In the genomic region with DNA sequence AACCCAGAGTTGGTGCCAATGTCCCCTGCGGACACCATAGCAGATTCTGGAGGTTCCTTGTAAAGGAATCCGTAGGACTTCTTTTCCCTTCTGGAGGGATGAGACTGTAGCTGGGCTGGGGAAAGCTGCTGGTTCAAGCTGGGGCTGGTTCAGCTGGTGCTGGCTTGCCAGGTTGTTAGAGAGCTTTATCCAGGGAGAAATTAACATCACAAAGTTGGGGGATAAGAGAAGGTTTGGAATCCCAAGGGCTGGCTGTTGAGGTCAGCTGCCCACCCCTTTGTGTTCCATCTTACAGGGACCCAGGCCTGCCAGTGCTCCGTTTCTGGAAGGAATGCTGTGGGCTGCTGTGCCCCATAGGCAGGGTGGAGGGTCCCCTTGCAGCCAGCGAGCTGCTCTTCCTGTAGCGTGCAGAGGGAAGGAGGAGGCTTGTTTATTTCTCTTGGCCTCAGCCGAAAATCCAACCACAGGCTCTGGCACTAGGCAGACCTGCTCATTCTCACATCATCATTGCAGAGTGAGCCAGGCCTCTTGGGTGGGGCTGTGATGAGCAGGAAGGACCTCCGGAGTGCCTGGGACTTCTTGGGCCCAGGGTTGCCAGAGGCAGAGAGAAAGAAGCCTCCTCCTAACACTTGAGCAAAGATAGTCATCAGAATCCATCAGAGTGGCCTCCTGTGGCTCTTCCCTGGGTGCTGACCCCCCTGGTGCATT, we compare ENCODE assay signal across 9 cellular contexts.
DNase-seq lines count a peak whose midpoint lies in the region; ATAC-seq and TF ChIP-seq lines count a peak whose summit lies in the region.
"Had no signal": no experiment of that assay in that cellular context is flagged by ENCODE, and none has a peak within 500 bp of the region (broad histone marks: within the 10 kb centered on the region; RNA-seq: fewer than 3 reads in every experiment).

No MANE protein-coding gene starts in this region.

- H3K9me3 ChIP-seq in left lung (no peaks in the 10 kb centered on the region), subcutaneous abdominal adipose tissue (ENCODE audit: control insufficient read depth in 5 of 5, low read length in 5 of 5) (no peaks in the 10 kb centered on the region)

- H3K27ac ChIP-seq in left lung (peak overlapping the region; percentile 55 to 63), subcutaneous abdominal adipose tissue (ENCODE audit: low read depth, low read length) (peak overlapping the region; percentile 71)

- H3K4me3 ChIP-seq in cardiac fibroblast (replicated peaks in 1 of 2; ENCODE audit: low read depth in 2 of 2, low read length in 2 of 2) (no peak overlapping the region), left lung (no peak overlapping the region), subcutaneous abdominal adipose tissue (ENCODE audit: low read depth in 1 of 5, low read length in 5 of 5) (peak overlapping the region in 2 of 5 donors; percentile 8 to 15)
- H3K4me3 ChIP-seq: GM12878 had no signal

- ATAC-seq in left lung, result peak; percentile 25
- ATAC-seq in HG02884 (IDR thresholded peaks at IDR 0.05; ENCODE audit: unreplicated experiment), result no peak
- ATAC-seq: GM12878 had no signal

- H3K36me3 ChIP-seq in left lung, result no peaks in the 10 kb centered on the region
- H3K36me3 ChIP-seq in subcutaneous abdominal adipose tissue (ENCODE audit: control insufficient read depth in 5 of 5, insufficient read depth in 5 of 5, low read length in 5 of 5), result peaks cover 0 to 4% (median 0%) of the 10 kb centered on the region in 5 donors

- peak overlapping the region in 3 of 5 donors; percentile 19 to 48 (median 39) for H3K9ac ChIP-seq in subcutaneous abdominal adipose tissue (ENCODE audit: low read length in 5 of 5)

- peaks cover 62 to 84% of the 10 kb centered on the region in 2 donors for H3K4me1 ChIP-seq in left lung
- H3K4me1 ChIP-seq in subcutaneous abdominal adipose tissue (ENCODE audit: control insufficient read depth in 5 of 5, insufficient read depth in 5 of 5, low read length in 5 of 5), result peaks cover 36 to 82% (median 74%) of the 10 kb centered on the region in 5 donors

- H3K27me3 ChIP-seq in left lung (no peaks in the 10 kb centered on the region), subcutaneous abdominal adipose tissue (ENCODE audit: control insufficient read depth in 5 of 5, insufficient read depth in 4 of 5, low read length in 5 of 5) (no peaks in the 10 kb centered on the region)

- DNase-seq in AG08395 (ENCODE audit: low spot score) (peak; percentile 93), NCI-H226 (peak; percentile 85), cardiac fibroblast (ENCODE audit: low read depth in 2 of 2) (peak; percentile 92 to 96), left lung (no peak), SHP77 treated with DMSO at 0.1 percent for 48 hours (lab: John Stamatoyannopoulos, UW) (no peak)
- no peak for DNase-seq in NK-92 treated with Interleukin-12 subunit alpha and Interleukin-12 subunit beta, amount 100 ng/mL, for 24 hours (lab: John Stamatoyannopoulos, UW)

- TF ChIP-seq CTCF in cardiac fibroblast (IDR thresholded peaks at IDR 0.05; ENCODE audit: low read depth, low read length) (no peak), left lung (IDR thresholded peaks at IDR 0.05) (no peak)

- intact Hi-C loops in left lung (cut with DNase I), result no loop called here

Comparison
In these comparisons a context has a peak if more than half of its experiments do, and no peak if none do; other contexts are left out.
1. DNase-seq: peak in AG08395 (single experiment), NCI-H226 (single experiment) and cardiac fibroblast (2 of 2); none in left lung (0 of 2), NK-92 treated with Interleukin-12 subunit alpha and Interleukin-12 subunit beta, amount 100 ng/mL, for 24 hours (single experiment) and SHP77 treated with DMSO at 0.1 percent for 48 hours (single experiment).